ENCODE assay signal across 1 cellular context in genomic region chr1:45490623-45491463, GRCh38.
TF ChIP-seq lines count a peak whose summit lies in the region.

A gene with protein sequence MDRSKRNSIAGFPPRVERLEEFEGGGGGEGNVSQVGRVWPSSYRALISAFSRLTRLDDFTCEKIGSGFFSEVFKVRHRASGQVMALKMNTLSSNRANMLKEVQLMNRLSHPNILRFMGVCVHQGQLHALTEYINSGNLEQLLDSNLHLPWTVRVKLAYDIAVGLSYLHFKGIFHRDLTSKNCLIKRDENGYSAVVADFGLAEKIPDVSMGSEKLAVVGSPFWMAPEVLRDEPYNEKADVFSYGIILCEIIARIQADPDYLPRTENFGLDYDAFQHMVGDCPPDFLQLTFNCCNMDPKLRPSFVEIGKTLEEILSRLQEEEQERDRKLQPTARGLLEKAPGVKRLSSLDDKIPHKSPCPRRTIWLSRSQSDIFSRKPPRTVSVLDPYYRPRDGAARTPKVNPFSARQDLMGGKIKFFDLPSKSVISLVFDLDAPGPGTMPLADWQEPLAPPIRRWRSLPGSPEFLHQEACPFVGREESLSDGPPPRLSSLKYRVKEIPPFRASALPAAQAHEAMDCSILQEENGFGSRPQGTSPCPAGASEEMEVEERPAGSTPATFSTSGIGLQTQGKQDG (minus strand): TSS chr1:45491163. CDS start chr1:45457785, 33,378 bp downstream.

TF ChIP-seq in IMR-90, 13 proteins besides CTCF, POLR2A, EP300 and RAD21 (continued from another document):
- TF ChIP-seq, protein P1, sequence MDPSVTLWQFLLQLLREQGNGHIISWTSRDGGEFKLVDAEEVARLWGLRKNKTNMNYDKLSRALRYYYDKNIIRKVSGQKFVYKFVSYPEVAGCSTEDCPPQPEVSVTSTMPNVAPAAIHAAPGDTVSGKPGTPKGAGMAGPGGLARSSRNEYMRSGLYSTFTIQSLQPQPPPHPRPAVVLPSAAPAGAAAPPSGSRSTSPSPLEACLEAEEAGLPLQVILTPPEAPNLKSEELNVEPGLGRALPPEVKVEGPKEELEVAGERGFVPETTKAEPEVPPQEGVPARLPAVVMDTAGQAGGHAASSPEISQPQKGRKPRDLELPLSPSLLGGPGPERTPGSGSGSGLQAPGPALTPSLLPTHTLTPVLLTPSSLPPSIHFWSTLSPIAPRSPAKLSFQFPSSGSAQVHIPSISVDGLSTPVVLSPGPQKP (IDR thresholded peaks at IDR 0.05; ENCODE audit: borderline replicate concordance, low read depth, low read length), result no peak
- 0 out of 2 replicates have a peak, but pooled peaks have one; percentile 34 for TF ChIP-seq MXI1 (IDR thresholded peaks at IDR 0.05; ENCODE audit: borderline replicate concordance, low read depth, low read length)
